Comparison of ENCODE assay signal across 22 cellular contexts in genomic region chr18:64294967-64295366, GRCh38.
"Had no signal": no experiment of that assay in that cellular context is flagged by ENCODE, and none has a peak within 500 bp of the region (broad histone marks: within the 10 kb centered on the region; RNA-seq: fewer than 3 reads in every experiment).

No MANE protein-coding gene starts in this region.

- FAIRE-seq: HepG2 had no signal

- H3K27ac ChIP-seq: KMS-11, RWPE1 had no signal

- H3K27me3 Mint-ChIP-seq: T-cell had no signal

- H3K27ac Mint-ChIP-seq: T-cell had no signal

- H3K36me3 Mint-ChIP-seq: T-cell had no signal

- ATAC-seq: HepG2, Panc1, PC-3, T-cell had no signal

- H3K4me2 ChIP-seq: KMS-11, SK-N-SH had no signal

- H3K9me3 ChIP-seq: SK-N-SH had no signal

- H3K9ac ChIP-seq: KMS-11, SK-N-SH had no signal

- H3K4me3 Mint-ChIP-seq: T-cell had no signal

- H3K4me1 Mint-ChIP-seq: T-cell had no signal

- DNase-seq: IMR-90, Kasumi-1, MV-4-11, NCI-H1048, NCI-H1105, NCI-H1436 treated with DMSO at 0.1 percent for 48 hours, NCI-H1694, NCI-H187 treated with DMSO at 0.1 percent for 48 hours, NCI-H2029 treated with DMSO at 0.1 percent for 48 hours, NCI-H2107, NCI-H2227 treated with DMSO at 0.1 percent for 48 hours, NCI-H524, NCI-H526 treated with DMSO at 0.1 percent for 48 hours, PC-3, SHP77, SK-N-SH, SW 1271, T-cell had no signal
